Comparison of ENCODE assay signal across 15 cellular contexts in genomic region chr3:65714138-65714537, GRCh38.
DNase-seq lines count a peak whose midpoint lies in the region; ATAC-seq, FAIRE-seq and TF ChIP-seq lines count a peak whose summit lies in the region.
"Had no signal": no experiment of that assay in that cellular context is flagged by ENCODE, and none has a peak within 500 bp of the region (broad histone marks: within the 10 kb centered on the region; RNA-seq: fewer than 3 reads in every experiment).

No MANE protein-coding gene starts in this region.

- no peak overlapping the region for H3K56ac ChIP-seq in mesendoderm (ENCODE audit: low read length)

- whole genome bisulfite sequencing in mesendoderm (ENCODE audit: extremely low coverage, insufficient coverage, low lambda C conversion rate), result no CpG with 5 or more reads among the region's 5 CpGs

- no peaks in the 10 kb centered on the region for H3K27me3 Mint-ChIP-seq in WTC11 (ENCODE audit: low read depth)
- H3K27me3 Mint-ChIP-seq: T-helper 17 cell had no signal

- H4K8ac ChIP-seq in mesendoderm (ENCODE audit: low read depth, low read length), result no peak overlapping the region

- H2BK15ac ChIP-seq in mesendoderm (replicated peaks; ENCODE audit: low read depth), result no peak overlapping the region

- H3K27ac Mint-ChIP-seq in WTC11, result no peak overlapping the region
- H3K27ac Mint-ChIP-seq: T-helper 17 cell had no signal

- H3K4me2 ChIP-seq in mesendoderm (ENCODE audit: low read length), result no peak overlapping the region

- no peak overlapping the region for H3K4me3 Mint-ChIP-seq in WTC11
- H3K4me3 Mint-ChIP-seq: T-helper 17 cell had no signal

- CTCF ChIA-PET in WTC11 (lab: Charles Lee), result interaction anchor here (0.9 to 1.4 kb wide), 2 partner anchors 12 to 18 kb away, joined by 3 to 5 read pairs; no protein-coding TSS in a partner anchor

- FAIRE-seq in D721Med (lab: Jason Lieb, UNC), result no peak

- no peak overlapping the region for H2BK5ac ChIP-seq in mesendoderm (ENCODE audit: low read length)

- H3K4me1 Mint-ChIP-seq in WTC11, result peaks cover 58% of the 10 kb centered on the region
- H3K4me1 Mint-ChIP-seq: T-helper 17 cell had no signal

- H4K5ac ChIP-seq in mesendoderm (ENCODE audit: low read length), result no peak overlapping the region

- no peak overlapping the region for H3K18ac ChIP-seq in mesendoderm (ENCODE audit: low read length)

- no peak overlapping the region for H3K4ac ChIP-seq in mesendoderm (ENCODE audit: low read depth, low read length)

- H3K27me3 ChIP-seq in mesendoderm (ENCODE audit: insufficient read depth, low read length, poor library complexity) (no peaks in the 10 kb centered on the region), thoracic aorta (replicated peaks; ENCODE audit: insufficient read depth) (no peaks in the 10 kb centered on the region)
- H3K27me3 ChIP-seq: body of pancreas had no signal

- H3K9ac ChIP-seq in mesendoderm (ENCODE audit: low read length), result no peak overlapping the region

- H3K79me2 ChIP-seq in mesendoderm (ENCODE audit: control insufficient read depth, insufficient read depth, low read length), result no peaks in the 10 kb centered on the region

- no peaks in the 10 kb centered on the region; the same call in 1 of the 2 replicates for H3K9me3 Mint-ChIP-seq in WTC11

- DNase-seq in WTC11 (ENCODE audit: low spot score), result no peak
- peak; percentile 38 for DNase-seq in glomerular visceral epithelial cell (ENCODE audit: extremely low spot score)
- DNase-seq in mesendoderm, result peak; percentile 78
- DNase-seq in thoracic aorta (ENCODE audit: low spot score), result no peak
- DNase-seq in SHP77 treated with DMSO at 0.1 percent for 48 hours (lab: John Stamatoyannopoulos, UW), result no peak
- no peak for DNase-seq in D721Med (ENCODE audit: insufficient read length, low spot score)
- DNase-seq: activated CD4-positive, alpha-beta T cell treated with anti-CD3 and anti-CD28 coated beads, Interleukin-2, amount 50 U/mL, for 1 hour; NCI-H1436; NCI-H510A treated with DMSO at 0.1 percent for 48 hours; T-helper 17 cell had no signal

- POLR2A ChIA-PET in WTC11 (lab: Charles Lee), result interaction anchor here (0.9 to 1.3 kb wide), 2 partner anchors 14 to 181 kb away, joined by 3 to 4 read pairs; no protein-coding TSS in a partner anchor

- TF ChIP-seq CTCF in WTC11 (IDR thresholded peaks at IDR 0.05) (no peak), thoracic aorta (IDR thresholded peaks at IDR 0.05) (no peak), D721Med (IDR thresholded peaks at IDR 0.05; ENCODE audit: insufficient read depth, missing control alignments) (no peak)

- no peak overlapping the region for H2AK5ac ChIP-seq in mesendoderm (ENCODE audit: low read length)

- ATAC-seq in WTC11 (peak; percentile 17; the same call in 1 of the 2 replicates), thoracic aorta (ENCODE audit: insufficient number of reproducible peaks, low FRiP score, low read depth) (peak; percentile 78), GM21423 (IDR thresholded peaks at IDR 0.05; ENCODE audit: unreplicated experiment) (no peak)
- ATAC-seq: body of pancreas, Panc1, T-helper 17 cell had no signal

- no peak overlapping the region for H3K27ac ChIP-seq in mesendoderm (ENCODE audit: low read depth, low read length)
- peak overlapping the region; percentile 75 to 85 for H3K27ac ChIP-seq in thoracic aorta
- H3K27ac ChIP-seq: body of pancreas, C4-2B had no signal

- H3K4me3 ChIP-seq in mesendoderm (ENCODE audit: low read length) (no peak overlapping the region), thoracic aorta (no peak overlapping the region)
- H3K4me3 ChIP-seq: body of pancreas, lung had no signal

- H3K36me3 ChIP-seq in mesendoderm (ENCODE audit: control insufficient read depth, insufficient read depth, low read length), result no peaks in the 10 kb centered on the region
- no peaks in the 10 kb centered on the region for H3K36me3 ChIP-seq in thoracic aorta

- H3K79me1 ChIP-seq in mesendoderm (ENCODE audit: low read length), result peaks cover 5% of the 10 kb centered on the region

- H3K9me3 ChIP-seq in thoracic aorta, result no peaks in the 10 kb centered on the region
- H3K9me3 ChIP-seq: body of pancreas had no signal

- peaks cover 3% of the 10 kb centered on the region for H3K4me1 ChIP-seq in mesendoderm (ENCODE audit: control insufficient read depth, low read depth, low read length)
- peaks cover 10 to 51% of the 10 kb centered on the region in 2 donors for H3K4me1 ChIP-seq in thoracic aorta (ENCODE audit: control insufficient read depth in 1 of 2, low read depth in 2 of 2)

- H2BK120ac ChIP-seq in mesendoderm (ENCODE audit: low read depth, low read length), result no peak overlapping the region

- no peak overlapping the region for H3K23ac ChIP-seq in mesendoderm (ENCODE audit: low read length)

- no peaks in the 10 kb centered on the region for H3K36me3 Mint-ChIP-seq in WTC11

TF ChIP-seq in WTC11, 78 proteins besides CTCF, POLR2A, EP300 and RAD21 (continues in another document):
- TF ChIP-seq IRF1 (CRISPR knock-in tag; IDR thresholded peaks at IDR 0.05) (no peak), HMGXB4 (CRISPR knock-in tag; IDR thresholded peaks at IDR 0.05) (no peak), ZNF671 (CRISPR knock-in tag; IDR thresholded peaks at IDR 0.05) (no peak), STAT6 (CRISPR knock-in tag; conservative IDR thresholded peaks at IDR 0.05; ENCODE audit: low read depth) (no peak), PRDM15 (CRISPR knock-in tag; IDR thresholded peaks at IDR 0.05) (no peak), FOXK1 (CRISPR knock-in tag; IDR thresholded peaks at IDR 0.05) (no peak), ZNF396 (CRISPR knock-in tag; IDR thresholded peaks at IDR 0.05; ENCODE audit: borderline replicate concordance) (no peak), ATF3 (CRISPR knock-in tag; conservative IDR thresholded peaks at IDR 0.05) (no peak)

Comparison
In these comparisons a context has a peak if more than half of its experiments do, and no peak if none do; other contexts are left out.
1. DNase-seq: peak in glomerular visceral epithelial cell (single experiment) and mesendoderm (single experiment); none in WTC11 (single experiment), thoracic aorta (single experiment), SHP77 treated with DMSO at 0.1 percent for 48 hours (single experiment) and D721Med (single experiment).